ENCODE assay signal across 27 cellular contexts in genomic region chr5:156764149-156764548, GRCh38.
DNase-seq lines count a peak whose midpoint lies in the region; ATAC-seq, FAIRE-seq and TF ChIP-seq lines count a peak whose summit lies in the region.
"Had no signal": no experiment of that assay in that cellular context is flagged by ENCODE, and none has a peak within 500 bp of the region (broad histone marks: within the 10 kb centered on the region; RNA-seq: fewer than 3 reads in every experiment).

No MANE protein-coding gene starts in this region.

- H3F3A ChIP-seq in SK-N-SH (replicated peaks; ENCODE audit: insufficient read depth) = no peaks in the 10 kb centered on the region
- H3F3A ChIP-seq in neural progenitor cell (ENCODE audit: low read depth) = no peaks in the 10 kb centered on the region

- TF ChIP-seq EP300 in SK-N-SH (IDR thresholded peaks at IDR 0.05; ENCODE audit: borderline replicate concordance in 1 of 2, low read depth in 1 of 2, low read length in 1 of 2) = no peak

- H3K27me3 Mint-ChIP-seq in astrocyte (ENCODE audit: low read depth, unreplicated experiment) (no peaks in the 10 kb centered on the region), neural progenitor cell (ENCODE audit: insufficient read depth, low read depth) (peaks cover 2% of the 10 kb centered on the region)

- DNase-seq in SK-N-SH (no peak), astrocyte (ENCODE audit: low read depth) (peak; percentile 63), neural progenitor cell (ENCODE audit: low spot score) (no peak), SHP77 treated with DMSO at 0.1 percent for 48 hours (lab: John Stamatoyannopoulos, UW) (no peak)
- DNase-seq in Jurkat, Clone E6-1 (ENCODE audit: low read depth, low spot score) = peak; percentile 3
- no peak for DNase-seq in stimulated activated naive CD4-positive, alpha-beta T cell (lab: John Stamatoyannopoulos, UW)
- DNase-seq: 8988T; ACHN; AML-193; BE2C; CD4-positive, alpha-beta T cell; CD8-positive, alpha-beta memory T cell; DMS 273 treated with DMSO at 0.1 percent for 48 hours; DMS79; EL; GDM1; GOT3; H9 had no signal

- H4K20me1 ChIP-seq in SK-N-SH (ENCODE audit: insufficient read depth) (no peaks in the 10 kb centered on the region), astrocyte (ENCODE audit: insufficient read depth, low read length) (no peaks in the 10 kb centered on the region), neural progenitor cell (ENCODE audit: low read depth) (no peaks in the 10 kb centered on the region)
- H4K20me1 ChIP-seq: BLaER1 treated with 17β-estradiol and CSF1 and Interleukin-3, amounts not matched to agents 10 nM and 100 nM had no signal

- POLR2A ChIA-PET in SK-N-SH (lab: Yijun Ruan, JAX) = no interaction called here

- no peak for TF ChIP-seq RAD21 in SK-N-SH (IDR thresholded peaks at IDR 0.05; ENCODE audit: low read length)

- no peaks in the 10 kb centered on the region for H3K4me1 ChIP-seq in SK-N-SH (ENCODE audit: control insufficient read depth in 1 of 2, insufficient read depth in 2 of 2, low read depth in 1 of 2, low read length in 1 of 2)
- H3K4me1 ChIP-seq in astrocyte (ENCODE audit: insufficient read depth, low read length) = no peaks in the 10 kb centered on the region
- peaks cover 10% of the 10 kb centered on the region for H3K4me1 ChIP-seq in neural progenitor cell
- H3K4me1 ChIP-seq: A549; BE2C; BLaER1 treated with 17β-estradiol and CSF1 and Interleukin-3, amounts not matched to agents 10 nM and 100 nM had no signal

- ATAC-seq in SK-N-SH treated with all-trans-retinoic acid at 6 μM for 48 hours (no peak), GM19397 (IDR thresholded peaks at IDR 0.05; ENCODE audit: unreplicated experiment) (no peak)
- ATAC-seq: A549, GM12878, HCT116 had no signal

- no peak overlapping the region for H3K4me3 Mint-ChIP-seq in astrocyte (ENCODE audit: unreplicated experiment)
- no peak overlapping the region for H3K4me3 Mint-ChIP-seq in neural progenitor cell
- H3K4me3 Mint-ChIP-seq: CD14-positive monocyte; CD4-positive, alpha-beta T cell; CD8-positive, alpha-beta memory T cell; H9 had no signal

- H3K79me2 ChIP-seq in SK-N-SH (ENCODE audit: insufficient read depth) (no peaks in the 10 kb centered on the region), astrocyte (ENCODE audit: insufficient read depth, low read length) (no peaks in the 10 kb centered on the region), neural progenitor cell (ENCODE audit: low read depth) (no peaks in the 10 kb centered on the region)

- no peaks in the 10 kb centered on the region for H3K9me3 Mint-ChIP-seq in astrocyte (ENCODE audit: unreplicated experiment)
- no peaks in the 10 kb centered on the region for H3K9me3 Mint-ChIP-seq in neural progenitor cell
- H3K9me3 Mint-ChIP-seq: CD4-positive, alpha-beta T cell; CD8-positive, alpha-beta memory T cell; H9 had no signal

- H3K9me2 ChIP-seq in SK-N-SH = no peaks in the 10 kb centered on the region

- H3K9me3 ChIP-seq in SK-N-SH (no peaks in the 10 kb centered on the region), astrocyte (ENCODE audit: insufficient read depth, low read depth, low read length) (peaks cover 4% of the 10 kb centered on the region), neural progenitor cell (ENCODE audit: low read depth) (no peaks in the 10 kb centered on the region)
- H3K9me3 ChIP-seq: A549; BE2C; BLaER1 treated with 17β-estradiol and CSF1 and Interleukin-3, amounts not matched to agents 10 nM and 100 nM had no signal

- WGBS in SK-N-SH (ENCODE audit: low lambda C conversion rate) = 39% methylated on average over 6 of the region's 6 CpGs

- H3K27me3 ChIP-seq in SK-N-SH (ENCODE audit: insufficient read depth) = no peaks in the 10 kb centered on the region
- no peaks in the 10 kb centered on the region for H3K27me3 ChIP-seq in astrocyte (ENCODE audit: insufficient read depth, low read length)
- H3K27me3 ChIP-seq in neural progenitor cell = no peaks in the 10 kb centered on the region
- H3K27me3 ChIP-seq: BE2C; BLaER1 treated with 17β-estradiol and CSF1 and Interleukin-3, amounts not matched to agents 10 nM and 100 nM had no signal

- H3K4me1 Mint-ChIP-seq in astrocyte (ENCODE audit: low read depth, unreplicated experiment) (peaks cover 16% of the 10 kb centered on the region), neural progenitor cell (peaks cover 19% of the 10 kb centered on the region)
- H3K4me1 Mint-ChIP-seq: CD14-positive monocyte; CD8-positive, alpha-beta memory T cell had no signal

- no peak overlapping the region for H3K4me3 ChIP-seq in SK-N-SH (ENCODE audit: low read depth in 2 of 2, low read length in 1 of 2)
- no peak overlapping the region for H3K4me3 ChIP-seq in Jurkat, Clone E6-1 (ENCODE audit: low read length)
- no peak overlapping the region for H3K4me3 ChIP-seq in astrocyte (ENCODE audit: insufficient read depth, low read depth, low read length)
- no peak overlapping the region for H3K4me3 ChIP-seq in neural progenitor cell
- H3K4me3 ChIP-seq: A549; BLaER1 treated with 17β-estradiol and CSF1 and Interleukin-3, amounts not matched to agents 10 nM and 100 nM; GM12878 had no signal

- CTCF ChIA-PET in SK-N-SH (lab: Yijun Ruan, JAX) = interaction anchor here (1.2 to 1.6 kb wide), 2 partner anchors 12 to 22 kb away, joined by 3 read pairs; no protein-coding TSS in a partner anchor

- no peak overlapping the region for H3K9ac ChIP-seq in SK-N-SH
- no peak overlapping the region for H3K9ac ChIP-seq in astrocyte (ENCODE audit: low read length)
- H3K9ac ChIP-seq in neural progenitor cell = no peak overlapping the region
- H3K9ac ChIP-seq: BLaER1 treated with 17β-estradiol and CSF1 and Interleukin-3, amounts not matched to agents 10 nM and 100 nM had no signal

- H3K27ac Mint-ChIP-seq in astrocyte (ENCODE audit: unreplicated experiment) = no peak overlapping the region
- peak overlapping the region; percentile 26 for H3K27ac Mint-ChIP-seq in neural progenitor cell
- H3K27ac Mint-ChIP-seq: CD14-positive monocyte; CD4-positive, alpha-beta T cell; CD8-positive, alpha-beta memory T cell had no signal

- TF ChIP-seq CTCF in SK-N-SH (IDR thresholded peaks at IDR 0.05) (no peak), astrocyte (IDR thresholded peaks at IDR 0.05; ENCODE audit: insufficient read depth, low read depth, low read length) (no peak), neural progenitor cell (IDR thresholded peaks at IDR 0.05) (no peak)

- H3K27ac ChIP-seq in SK-N-SH (ENCODE audit: low read depth in 2 of 2, low read length in 1 of 2) = no peak overlapping the region
- no peak overlapping the region for H3K27ac ChIP-seq in astrocyte (ENCODE audit: low read depth, low read length)
- H3K27ac ChIP-seq in neural progenitor cell = no peak overlapping the region
- H3K27ac ChIP-seq: A549; BLaER1 treated with 17β-estradiol and CSF1 and Interleukin-3, amounts not matched to agents 10 nM and 100 nM had no signal

- no peak overlapping the region for H2AFZ ChIP-seq in SK-N-SH (ENCODE audit: low read depth)
- H2AFZ ChIP-seq in astrocyte (ENCODE audit: low read depth, low read length) = no peak overlapping the region
- peak overlapping the region; percentile 22 for H2AFZ ChIP-seq in neural progenitor cell (replicated peaks)

- H3K36me3 ChIP-seq in SK-N-SH (replicated peaks in 1 of 2; ENCODE audit: control insufficient read depth in 1 of 2, insufficient read depth in 2 of 2, low read length in 1 of 2) (no peaks in the 10 kb centered on the region), astrocyte (ENCODE audit: insufficient read depth, low read length) (no peaks in the 10 kb centered on the region), neural progenitor cell (no peaks in the 10 kb centered on the region)
- H3K36me3 ChIP-seq: BE2C; BLaER1 treated with 17β-estradiol and CSF1 and Interleukin-3, amounts not matched to agents 10 nM and 100 nM had no signal

- no peaks in the 10 kb centered on the region for H3K36me3 Mint-ChIP-seq in astrocyte (ENCODE audit: low read depth, unreplicated experiment)
- no peaks in the 10 kb centered on the region for H3K36me3 Mint-ChIP-seq in neural progenitor cell
- H3K36me3 Mint-ChIP-seq: CD14-positive monocyte had no signal

- H3K4me2 ChIP-seq in SK-N-SH = no peak overlapping the region
- no peak overlapping the region for H3K4me2 ChIP-seq in astrocyte (ENCODE audit: low read length)
- H3K4me2 ChIP-seq in neural progenitor cell = no peak overlapping the region
- H3K4me2 ChIP-seq: A549; BLaER1 treated with 17β-estradiol and CSF1 and Interleukin-3, amounts not matched to agents 10 nM and 100 nM had no signal

- no peak for FAIRE-seq in astrocyte (lab: Jason Lieb, UNC)
- FAIRE-seq: A549, D721Med, GM12878, GM19239 had no signal

TF ChIP-seq in SK-N-SH, 30 proteins besides CTCF, POLR2A, EP300 and RAD21:
- TF ChIP-seq MEF2A (IDR thresholded peaks at IDR 0.05; ENCODE audit: borderline replicate concordance, low read depth) (no peak), PBX3 (IDR thresholded peaks at IDR 0.05) (no peak), GATA2 (CRISPR knock-in tag; IDR thresholded peaks at IDR 0.05) (peak; percentile 45; the same call in 1 of the 2 replicates)
TF ChIP-seq in SK-N-SH: peak in this region for 1.

TF ChIP-seq in SK-N-SH treated with all-trans-retinoic acid at 6 μM for 48 hours, 23 proteins besides CTCF, POLR2A, EP300 and RAD21 (continues in another document):
- no peak for TF ChIP-seq CSDC2 (CRISPR knock-in tag; IDR thresholded peaks at IDR 0.05)
- TF ChIP-seq CSRNP3 (CRISPR knock-in tag; IDR thresholded peaks at IDR 0.05) = no peak
- no peak for TF ChIP-seq TOX (CRISPR knock-in tag; IDR thresholded peaks at IDR 0.05; ENCODE audit: borderline replicate concordance)

Comparison
In these comparisons a context has a peak if more than half of its experiments do, and no peak if none do; other contexts are left out.
1. DNase-seq: peak in Jurkat, Clone E6-1 (single experiment) and astrocyte (single experiment); none in SK-N-SH (single experiment), neural progenitor cell (single experiment), SHP77 treated with DMSO at 0.1 percent for 48 hours (single experiment) and stimulated activated naive CD4-positive, alpha-beta T cell (0 of 6).